ENCODE assay signal across 8 cellular contexts in genomic region chr14:31026076-31026394, GRCh38. TPM values are rescaled to one million over a fixed set of nuclear protein-coding genes. Genes with fewer than 3 reads are reported as not detected.
DNase-seq lines count a peak whose midpoint lies in the region; ATAC-seq and TF ChIP-seq lines count a peak whose summit lies in the region.

Gene STRN3, minus strand, starts transcription at chr14:31026379. Its CDS starts 194 bp downstream, at chr14:31026185.

- intact Hi-C loops in PC-3 (cut with micrococcal nuclease), result loop anchor here (1.0 to 2.0 kb wide), 3 partner anchors 45 to 65 kb away; no protein-coding TSS in a partner anchor

- POLR2A ChIA-PET in PC-3 (lab: Charles Lee; ENCODE audit: unreplicated experiment), result interaction anchor here (0.6 to 0.9 kb wide), 5 partner anchors 21 to 193 kb away, joined by 4 to 11 read pairs (median 4); no protein-coding TSS in a partner anchor

- peaks cover 40% of the 10 kb centered on the region for H3K4me1 Mint-ChIP-seq in nephron

- peaks cover 51% of the 10 kb centered on the region for H3K79me2 ChIP-seq in PC-3 (ENCODE audit: low read length)

- no peaks in the 10 kb centered on the region for H3K27me3 ChIP-seq in PC-3 (ENCODE audit: low read length)

- CTCF ChIA-PET in PC-3 (lab: Charles Lee), result interaction anchor here (0.6 kb wide), 3 partner anchors 13 to 109 kb away, joined by 4 to 11 read pairs (median 6); no protein-coding TSS in a partner anchor

- H3K36me3 ChIP-seq in PC-3 (ENCODE audit: low read depth, low read length), result peaks cover 12% of the 10 kb centered on the region

- TF ChIP-seq CTCF in GM12875 (IDR thresholded peaks at IDR 0.05; ENCODE audit: borderline replicate concordance, insufficient read depth, low read depth, low read length) (no peak), PC-3 (conservative IDR thresholded peaks at IDR 0.05; ENCODE audit: low read depth, low read length) (no peak), epithelial cell of esophagus (IDR thresholded peaks at IDR 0.05; ENCODE audit: insufficient read depth, low read depth, low read length, missing control alignments) (no peak), nephron (IDR thresholded peaks at IDR 0.05; ENCODE audit: unreplicated experiment in 3 of 3) (no peak)

- H3K9me3 Mint-ChIP-seq in nephron, result peaks cover 4% of the 10 kb centered on the region

- peak within 1 kb of the TSS; percentile 80 for H2AFZ ChIP-seq in PC-3 (ENCODE audit: low read length)

- ATAC-seq in PC-3, result no peak
- no peak for ATAC-seq in GM18909 (IDR thresholded peaks at IDR 0.05; ENCODE audit: poor library complexity, unreplicated experiment)

- H3K9me3 ChIP-seq in PC-3 (ENCODE audit: low read length), result no peaks in the 10 kb centered on the region

- peak within 1 kb of the TSS; percentile 88 for H3K4me2 ChIP-seq in PC-3 (ENCODE audit: low read length)

- H3K27ac ChIP-seq in PC-3 (ENCODE audit: low read length), result peak within 1 kb of the TSS; percentile 84

- H3K9ac ChIP-seq in PC-3 (ENCODE audit: low read length), result peak within 1 kb of the TSS; percentile 99

- peaks cover 16% of the 10 kb centered on the region for H3K4me1 ChIP-seq in PC-3 (ENCODE audit: insufficient read depth, low read length)

- H4K20me1 ChIP-seq in PC-3 (ENCODE audit: low read length), result peaks cover 28% of the 10 kb centered on the region

- H3K9me2 ChIP-seq in PC-3 (replicated peaks; ENCODE audit: low read length), result no peaks in the 10 kb centered on the region

- H3K4me3 Mint-ChIP-seq in nephron, result peak within 1 kb of the TSS; percentile 93 to 97 (median 93)

- BruUV-seq in PC-3 (replicated peaks; lab: Mats Ljungman, UMichigan), result no TSS peak

- peak within 1 kb of the TSS; percentile 60 for H3K4me3 ChIP-seq in GM12875 (ENCODE audit: low read depth, low read length)
- peak within 1 kb of the TSS; percentile 72 for H3K4me3 ChIP-seq in PC-3 (ENCODE audit: low read length)
- peak within 1 kb of the TSS; percentile 86 for H3K4me3 ChIP-seq in epithelial cell of esophagus (ENCODE audit: low read length)

- peaks cover 5% of the 10 kb centered on the region for H3F3A ChIP-seq in PC-3 (ENCODE audit: low read length, unreplicated experiment)

- DNase-seq in PC-3 (no peak), epithelial cell of esophagus (ENCODE audit: low read depth) (no peak), amygdala (lab: John Stamatoyannopoulos, UW) (no peak), NCI-H82 (lab: John Stamatoyannopoulos, UW) (no peak)
- DNase-seq in effector CD4-positive, alpha-beta T cell, result no peak

- peak within 1 kb of the TSS; percentile 97 to 99 (median 98) for H3K27ac Mint-ChIP-seq in nephron

- H3K27me3 Mint-ChIP-seq in nephron (ENCODE audit: low read depth), result no peaks in the 10 kb centered on the region

- H3K36me3 Mint-ChIP-seq in nephron (ENCODE audit: low read depth), result peaks cover 16% of the 10 kb centered on the region

RNA-seq across cellular contexts. Expression of gene STRN3, which starts in this region (rescaled TPM):
- total RNA-seq in PC-3 (2014; rRNA removed), result 36.9 and 41.4 TPM in 2 replicates
